In genomic region chr22:24607429-24608111, GRCh38 we compare ENCODE assay signal across 8 cellular contexts. TPM values are rescaled to one million over a fixed set of nuclear protein-coding genes. Genes with fewer than 3 reads are reported as not detected.
A peak's percentile ranks its signal among the peaks of the same experiment; 100 is the strongest.
DNase-seq lines count a peak whose midpoint lies in the region; ATAC-seq, FAIRE-seq and TF ChIP-seq lines count a peak whose summit lies in the region.
"Not testable (repeated sequence)": the region's sequence is repeated elsewhere in the genome, so short reads cannot be mapped to it uniquely, and the experiment has no call there.

No MANE protein-coding gene starts in this region.

- H3K27me3 ChIP-seq in NT2/D1 (ENCODE audit: insufficient read depth, insufficient read length); small intestine (ENCODE audit: control insufficient read depth in 2 of 2, insufficient read depth in 2 of 2, low read length in 2 of 2); stomach: not testable (repeated sequence)

- CTCF ChIA-PET in activated naive CD4-positive, alpha-beta T cell treated with anti-CD3 and anti-CD28 coated beads for 36 hours (lab: Charles Lee): not testable (repeated sequence)

- not testable (repeated sequence) for H3K36me3 Mint-ChIP-seq in activated naive CD4-positive, alpha-beta T cell treated with anti-CD3 and anti-CD28 coated beads for 36 hours (ENCODE audit: low read depth)

- WGBS in small intestine, 3 donors: 26 to 55% (median 28%) methylated on average over 15 to 18 of the region's 18 CpGs
- 58 to 71% (median 66%) methylated on average over 6 to 18 of the region's 18 CpGs for WGBS in stomach, 5 donors

- DNase-seq in GM12892 (ENCODE audit: insufficient read length) (peak; percentile 58), cardiac septum (ENCODE audit: low spot score) (peak; percentile 92), small intestine (peak; percentile 74)
- not testable (repeated sequence) for DNase-seq in NT2/D1 (ENCODE audit: low read depth, low spot score); stomach
- peak; percentile 16 for DNase-seq in activated CD4-positive, CD25-positive, alpha-beta regulatory T cell treated with anti-CD3 and anti-CD28 coated beads, Interleukin-2, amount 50 U/mL, for 16 hours (ENCODE audit: low read depth, low spot score)
- DNase-seq in activated naive CD4-positive, alpha-beta T cell treated with anti-CD3 and anti-CD28 coated beads for 36 hours: peak; percentile 76

- peak overlapping the region; percentile 3 for H3K9ac ChIP-seq in NT2/D1 (ENCODE audit: insufficient read length, low read depth)

- H3K4me3 Mint-ChIP-seq in activated naive CD4-positive, alpha-beta T cell treated with anti-CD3 and anti-CD28 coated beads for 36 hours: peak overlapping the region; percentile 87

- not testable (repeated sequence) for H3K4me1 ChIP-seq in NT2/D1 (ENCODE audit: insufficient read depth, insufficient read length); small intestine (ENCODE audit: control insufficient read depth in 2 of 2, insufficient read depth in 1 of 2, low read depth in 1 of 2, low read length in 1 of 2)
- H3K4me1 ChIP-seq in stomach: peaks cover 7 to 27% (median 14%) of the 10 kb centered on the region in 4 donors

- not testable (repeated sequence) for H3K36me3 ChIP-seq in NT2/D1 (ENCODE audit: insufficient read depth, insufficient read length, low read length); small intestine (ENCODE audit: control insufficient read depth in 2 of 2, insufficient read depth in 2 of 2, low read length in 2 of 2); stomach

- peak; percentile 62 for ATAC-seq in HG02610 (IDR thresholded peaks at IDR 0.05; ENCODE audit: unreplicated experiment)

- not testable (repeated sequence) for H3K27me3 Mint-ChIP-seq in activated naive CD4-positive, alpha-beta T cell treated with anti-CD3 and anti-CD28 coated beads for 36 hours (ENCODE audit: low read depth)

- H3K27ac ChIP-seq in small intestine (ENCODE audit: low read depth in 1 of 2, low read length in 1 of 2) (peak overlapping the region; percentile 2 to 14), stomach (peak overlapping the region in 2 of 5 donors; percentile 32 to 72)

- not testable (repeated sequence) for H3K9me3 ChIP-seq in NT2/D1 (ENCODE audit: insufficient read depth, low read length); small intestine (ENCODE audit: control insufficient read depth, low read depth); stomach

- TF ChIP-seq EP300 in stomach (IDR thresholded peaks at IDR 0.05): not testable (repeated sequence)

- peak overlapping the region; percentile 90 for H3K27ac Mint-ChIP-seq in activated naive CD4-positive, alpha-beta T cell treated with anti-CD3 and anti-CD28 coated beads for 36 hours

- not testable (repeated sequence) for TF ChIP-seq CTCF in stomach (IDR thresholded peaks at IDR 0.05)

- peak; percentile 64; the same call in 1 of the 2 replicates for TF ChIP-seq POLR2A in GM12892 (IDR thresholded peaks at IDR 0.05; ENCODE audit: low read depth, low read length)
- not testable (repeated sequence) for TF ChIP-seq POLR2A in stomach (IDR thresholded peaks at IDR 0.05)

- FAIRE-seq in GM12892 (lab: Jason Lieb, UNC): peak; percentile 78
- FAIRE-seq in small intestine (lab: Jason Lieb, UNC): not testable (repeated sequence)

- H3K4me3 ChIP-seq in NT2/D1 (ENCODE audit: insufficient read length, low read depth): not testable (repeated sequence)
- H3K4me3 ChIP-seq in small intestine (ENCODE audit: low read depth in 1 of 2, low read length in 2 of 2) (peak overlapping the region in 1 of 2 donors; percentile 9), stomach (peak overlapping the region in 3 of 4 donors; percentile 18 to 22 (median 19))

- not testable (repeated sequence) for H3K9me3 Mint-ChIP-seq in activated naive CD4-positive, alpha-beta T cell treated with anti-CD3 and anti-CD28 coated beads for 36 hours

- H3K4me1 Mint-ChIP-seq in activated naive CD4-positive, alpha-beta T cell treated with anti-CD3 and anti-CD28 coated beads for 36 hours (ENCODE audit: low read depth): peaks cover 15% of the 10 kb centered on the region

- intact Hi-C loops in activated naive CD4-positive, alpha-beta T cell treated with anti-CD3 and anti-CD28 coated beads for 36 hours (cut with micrococcal nuclease); cardiac septum (cut with DNase I); stomach (cut with DNase I; ENCODE audit: low total_unique reads): not testable (repeated sequence)

RNA-seq across cellular contexts. Expression of gene GGT1, which starts 4.6 kb away (rescaled TPM):
- polyA plus RNA-seq in GM12892 (2012; ENCODE audit: missing spikeins): 19.1 TPM
- total RNA-seq in activated naive CD4-positive, alpha-beta T cell treated with anti-CD3 and anti-CD28 coated beads for 36 hours: 10 to 100 TPM; 15.5 to 16.1 TPM
- 2.0 TPM for total RNA-seq in cardiac septum
- polyA plus RNA-seq in small intestine: 100 to 1,000 TPM in 2 of 3 donors, 10 to 100 TPM in 1; 44.2 to 581 (median 219) TPM
- 10 to 100 TPM in 3 of 5 donors, 1 to 10 TPM in 2; 5.3 to 24.3 (median 17.4) TPM for total RNA-seq in stomach
- 10 to 100 TPM; 21.5 to 87.1 (median 26.6) TPM for polyA plus RNA-seq in stomach

RNA-seq across cellular contexts. Expression of gene LRRC75B, which starts 14.7 kb away (rescaled TPM):
- polyA plus RNA-seq in GM12892 (2012; ENCODE audit: missing spikeins): 1.7 TPM
- under 1 TPM in 1 of 2 experiments, not detected in 1; 0.25 TPM for total RNA-seq in activated naive CD4-positive, alpha-beta T cell treated with anti-CD3 and anti-CD28 coated beads for 36 hours
- total RNA-seq in cardiac septum (4.2 TPM), stomach (10 to 100 TPM in 4 of 5 donors, 1 to 10 TPM in 1; 7.2 to 31.7 (median 24.8) TPM)
- polyA plus RNA-seq in small intestine (100 to 1,000 TPM in 2 of 3 donors, 10 to 100 TPM in 1; 15.5 to 123 (median 112) TPM), stomach (10 to 100 TPM in 2 of 3 donors, 1 to 10 TPM in 1; 8.6 to 28.5 (median 26.1) TPM)

RNA-seq across cellular contexts. Expression of gene SNRPD3, which starts 51.8 kb away (rescaled TPM):
- polyA plus RNA-seq in GM12892 (2012; ENCODE audit: missing spikeins): 133 TPM
- 100 to 1,000 TPM; 158 to 166 TPM for total RNA-seq in activated naive CD4-positive, alpha-beta T cell treated with anti-CD3 and anti-CD28 coated beads for 36 hours
- total RNA-seq in cardiac septum: 62.9 TPM
- 100 to 1,000 TPM; 150 to 162 (median 156) TPM for polyA plus RNA-seq in small intestine
- total RNA-seq in stomach: 100 to 1,000 TPM in 4 of 5 donors, 10 to 100 TPM in 1; 75.6 to 153 (median 121) TPM
- 100 to 1,000 TPM; 101 to 144 (median 109) TPM for polyA plus RNA-seq in stomach

RNA-seq across cellular contexts. Expression of gene GUCD1, which starts 52.6 kb away (rescaled TPM):
- polyA plus RNA-seq in GM12892 (2012; ENCODE audit: missing spikeins): 57.9 TPM
- total RNA-seq in activated naive CD4-positive, alpha-beta T cell treated with anti-CD3 and anti-CD28 coated beads for 36 hours: 10 to 100 TPM; 95.8 to 96.0 TPM
- total RNA-seq in cardiac septum: 97.4 TPM
- 100 to 1,000 TPM; 147 to 494 (median 469) TPM for polyA plus RNA-seq in small intestine
- total RNA-seq in stomach: 100 to 1,000 TPM; 120 to 196 (median 171) TPM
- polyA plus RNA-seq in stomach: 100 to 1,000 TPM in 2 of 3 donors, 10 to 100 TPM in 1; 87.4 to 165 (median 110) TPM
